In genomic region chr14:50575769-50576168, GRCh38 we compare ENCODE assay signal across 10 cellular contexts.
"Had no signal": no experiment of that assay in that cellular context is flagged by ENCODE, and none has a peak within 500 bp of the region (broad histone marks: within the 10 kb centered on the region; RNA-seq: fewer than 3 reads in every experiment).

No MANE protein-coding gene starts in this region.

- FAIRE-seq: H1 had no signal

- H3K9me3 ChIP-seq: HAP-1 had no signal

- H3K9ac ChIP-seq: GM23248 had no signal

- ATAC-seq: GM23338, HCT116 had no signal

- DNase-seq: GM23248, GOT3, H7, H9, HCEC 1CT, HFFc6 had no signal

- H3K4me2 ChIP-seq: GM23338 had no signal

- H3K36me3 ChIP-seq: HAP-1 had no signal

- H3K4me3 ChIP-seq: GM23248, GM23338, HAP-1 had no signal

- H3K27ac ChIP-seq: GM23248 had no signal

- H3K27ac Mint-ChIP-seq: GM23338, H9, HFFc6 had no signal

- H3K4me3 Mint-ChIP-seq: GM23338, H9, HFFc6 had no signal
